8 cellular contexts compared by ENCODE assay signal in genomic region chr22:40197421-40197820, GRCh38. TPM values are rescaled to one million over a fixed set of nuclear protein-coding genes. Genes with fewer than 3 reads are reported as not detected.
A peak's percentile ranks its signal among the peaks of the same experiment; 100 is the strongest.
DNase-seq lines count a peak whose midpoint lies in the region; ATAC-seq and TF ChIP-seq lines count a peak whose summit lies in the region.
"Not testable (repeated sequence)": the region's sequence is repeated elsewhere in the genome, so short reads cannot be mapped to it uniquely, and the experiment has no call there.

No MANE protein-coding gene starts in this region.

- not testable (repeated sequence) for H4K91ac ChIP-seq in H9 (ENCODE audit: insufficient read length, low read depth, low read length); trophoblast cell (ENCODE audit: low read depth, low read length)

- H2BK12ac ChIP-seq in H9 (ENCODE audit: insufficient read length, low read depth, low read length); trophoblast cell (ENCODE audit: low read length): not testable (repeated sequence)

- not testable (repeated sequence) for TF ChIP-seq POLR2A in stomach (IDR thresholded peaks at IDR 0.05)

- not testable (repeated sequence) for H3K23me2 ChIP-seq in H9 (ENCODE audit: insufficient read length, low read depth, low read length, poor library complexity, severe bottlenecking)

- H3K27ac ChIP-seq in BLaER1 treated with 17β-estradiol and CSF1 and Interleukin-3, amounts not matched to agents 10 nM and 100 nM = peak overlapping the region in 1 of 11 experiments; percentile 24; a peak in 1 of 22 replicates
- H3K27ac ChIP-seq in H9 (ENCODE audit: insufficient read length, low read depth, low read length); trophoblast cell (ENCODE audit: low read depth, low read length): not testable (repeated sequence)
- H3K27ac ChIP-seq in stomach = peak overlapping the region in 4 of 5 donors; percentile 36 to 67 (median 56)

- H3K79me1 ChIP-seq in H9 (ENCODE audit: insufficient read depth, low read depth, low read length, poor library complexity, severe bottlenecking); trophoblast cell (ENCODE audit: low read length): not testable (repeated sequence)

- not testable (repeated sequence) for DNase-seq in H9; activated B cell treated with CpG ODN at 0.5 μM for 24 hours; activated naive CD4-positive, alpha-beta T cell treated with anti-CD3 and anti-CD28 coated beads, Interleukin-2, amount 50 U/mL, for 72 hours (ENCODE audit: low spot score in 2 of 2); chondrocyte (ENCODE audit: low spot score); left ventricle myocardium superior; trophoblast cell; stomach

- H3T11ph ChIP-seq in H9 (ENCODE audit: low read length) = not testable (repeated sequence)

- not testable (repeated sequence) for H2AFZ ChIP-seq in H9 (ENCODE audit: low read length); trophoblast cell (ENCODE audit: insufficient read depth, low read length, poor library complexity)

- not testable (repeated sequence) for H4K5ac ChIP-seq in H9 (ENCODE audit: insufficient read length, low read depth, low read length)

- not testable (repeated sequence) for H2AK5ac ChIP-seq in H9 (ENCODE audit: insufficient read length, low read length); trophoblast cell (ENCODE audit: low read length)

- not testable (repeated sequence) for ATAC-seq in activated B cell treated with CpG ODN at 0.5 μM for 24 hours (ENCODE audit: low read depth); activated naive CD4-positive, alpha-beta T cell treated with anti-CD3 and anti-CD28 coated beads, Interleukin-2, amount 50 U/mL, for 72 hours
- peak; percentile 6 for ATAC-seq in left ventricle myocardium superior

- not testable (repeated sequence) for H3K9me3 ChIP-seq in BLaER1 treated with 17β-estradiol and CSF1 and Interleukin-3, amounts not matched to agents 10 nM and 100 nM (replicated peaks in 1 of 11); H9 (ENCODE audit: control insufficient read depth, low read depth, low read length); trophoblast cell (ENCODE audit: insufficient read depth, low read depth, low read length); stomach

- H3K4me3 Mint-ChIP-seq in H9; activated B cell treated with CpG ODN at 0.5 μM for 24 hours; chondrocyte (ENCODE audit: unreplicated experiment): not testable (repeated sequence)

- intact Hi-C loops in activated B cell treated with CpG ODN at 0.5 μM for 24 hours (cut with micrococcal nuclease) = loop anchor here (2.0 kb wide), 1 partner anchor 13 kb away; no protein-coding TSS in a partner anchor
- intact Hi-C loops in left ventricle myocardium superior (cut with micrococcal nuclease); stomach (cut with DNase I; ENCODE audit: low total_unique reads): not testable (repeated sequence)

- peaks cover 0 to 21% (median 11%) of the 10 kb centered on the region in 11 experiments; a peak in 8 of 22 replicates for H3K36me3 ChIP-seq in BLaER1 treated with 17β-estradiol and CSF1 and Interleukin-3, amounts not matched to agents 10 nM and 100 nM
- not testable (repeated sequence) for H3K36me3 ChIP-seq in trophoblast cell (ENCODE audit: control insufficient read depth in 1 of 2, insufficient read depth in 2 of 2, low read length in 2 of 2); stomach

- peak overlapping the region in 6 of 11 experiments; percentile 2 to 64 (median 35); a peak in 6 of 22 replicates for H3K4me2 ChIP-seq in BLaER1 treated with 17β-estradiol and CSF1 and Interleukin-3, amounts not matched to agents 10 nM and 100 nM
- H3K4me2 ChIP-seq in H9 (ENCODE audit: insufficient read depth, insufficient read length, low read length); trophoblast cell (ENCODE audit: low read length): not testable (repeated sequence)

- not testable (repeated sequence) for H3K9me3 Mint-ChIP-seq in H9; activated B cell treated with CpG ODN at 0.5 μM for 24 hours; activated naive CD4-positive, alpha-beta T cell treated with anti-CD3 and anti-CD28 coated beads, Interleukin-2, amount 50 U/mL, for 72 hours; chondrocyte (ENCODE audit: low read depth)

- not testable (repeated sequence) for H3K18ac ChIP-seq in H9 (ENCODE audit: insufficient read length, low read depth, low read length); trophoblast cell (ENCODE audit: low read length)

- not testable (repeated sequence) for H3K4me3 ChIP-seq in BLaER1 treated with 17β-estradiol and CSF1 and Interleukin-3, amounts not matched to agents 10 nM and 100 nM; trophoblast cell (ENCODE audit: low read depth, low read length); stomach

- not testable (repeated sequence) for H2BK20ac ChIP-seq in H9 (ENCODE audit: low read depth, low read length, poor library complexity, severe bottlenecking)

- H3K14ac ChIP-seq in H9 (ENCODE audit: insufficient read depth, low read length); trophoblast cell (ENCODE audit: low read length): not testable (repeated sequence)

- H2BK15ac ChIP-seq in H9 (ENCODE audit: low read depth, low read length) = not testable (repeated sequence)

- H3K4me1 Mint-ChIP-seq in H9 = peaks cover 78% of the 10 kb centered on the region in 2 experiments
- H3K4me1 Mint-ChIP-seq in activated B cell treated with CpG ODN at 0.5 μM for 24 hours = peaks cover 82% of the 10 kb centered on the region
- H3K4me1 Mint-ChIP-seq in chondrocyte (ENCODE audit: low read depth) = peaks cover 55% of the 10 kb centered on the region

- H2BK5ac ChIP-seq in H9 (ENCODE audit: insufficient read length, low read length); trophoblast cell (ENCODE audit: low read depth, low read length, poor library complexity): not testable (repeated sequence)

- H3K27ac Mint-ChIP-seq in H9 (peak overlapping the region; percentile 66 to 95 (median 85); a peak in 4 of 7 replicates), activated B cell treated with CpG ODN at 0.5 μM for 24 hours (peak overlapping the region; percentile 43), chondrocyte (ENCODE audit: unreplicated experiment) (peak overlapping the region; percentile 41)
- peak overlapping the region; percentile 87 to 94 for H3K27ac Mint-ChIP-seq in activated naive CD4-positive, alpha-beta T cell treated with anti-CD3 and anti-CD28 coated beads, Interleukin-2, amount 50 U/mL, for 72 hours

- not testable (repeated sequence) for H4K12ac ChIP-seq in trophoblast cell (ENCODE audit: low read depth, low read length)

- H2BK120ac ChIP-seq in H9 (ENCODE audit: low read depth, low read length, poor library complexity, severe bottlenecking); trophoblast cell (ENCODE audit: insufficient read depth, low read length, poor library complexity): not testable (repeated sequence)

- H3K56ac ChIP-seq in H9 (ENCODE audit: insufficient read length, low read depth, low read length) = not testable (repeated sequence)

- WGBS in H9 (ENCODE audit: extremely low coverage, insufficient read length, low lambda C conversion rate) = no CpG with 5 or more reads among the region's 9 CpGs
- no CpG with 5 or more reads among the region's 9 CpGs for WGBS in trophoblast cell (ENCODE audit: extremely low coverage, insufficient coverage, insufficient read length)
- 36 to 48% (median 43%) methylated on average over 9 of the region's 9 CpGs for WGBS in stomach, 5 donors

- not testable (repeated sequence) for H3K4ac ChIP-seq in H9 (ENCODE audit: low read depth, low read length)
- H3K4ac ChIP-seq in trophoblast cell (ENCODE audit: low read depth, low read length) = peak overlapping the region; percentile 69

- H3K36me3 Mint-ChIP-seq in H9 (ENCODE audit: insufficient read depth in 1 of 3, low read depth in 3 of 3); activated naive CD4-positive, alpha-beta T cell treated with anti-CD3 and anti-CD28 coated beads, Interleukin-2, amount 50 U/mL, for 72 hours; chondrocyte (ENCODE audit: low read depth): not testable (repeated sequence)
- H3K36me3 Mint-ChIP-seq in activated B cell treated with CpG ODN at 0.5 μM for 24 hours (ENCODE audit: low read depth) = peaks cover 39% of the 10 kb centered on the region

- POLR2A ChIA-PET in activated B cell treated with CpG ODN at 0.5 μM for 24 hours (lab: Charles Lee) = interaction anchor here (0.7 to 1.6 kb wide), 4 partner anchors 12 to 414 kb away, joined by 3 to 4 read pairs (median 4); no protein-coding TSS in a partner anchor

- not testable (repeated sequence) for TF ChIP-seq CTCF in H9 (conservative IDR thresholded peaks at IDR 0.05); activated B cell treated with CpG ODN at 0.5 μM for 24 hours (IDR thresholded peaks at IDR 0.05); chondrocyte (IDR thresholded peaks at IDR 0.05); stomach (IDR thresholded peaks at IDR 0.05)

- H4K8ac ChIP-seq in H9 (replicated peaks; ENCODE audit: insufficient read length, low read depth, low read length); trophoblast cell (ENCODE audit: low read depth, low read length): not testable (repeated sequence)

- not testable (repeated sequence) for H3K9ac ChIP-seq in BLaER1 treated with 17β-estradiol and CSF1 and Interleukin-3, amounts not matched to agents 10 nM and 100 nM; H9 (ENCODE audit: extremely low read depth, insufficient read length, low read length); trophoblast cell (ENCODE audit: low read length)

- not testable (repeated sequence) for H3K27me3 ChIP-seq in BLaER1 treated with 17β-estradiol and CSF1 and Interleukin-3, amounts not matched to agents 10 nM and 100 nM; H9 (ENCODE audit: insufficient read depth, low read length); trophoblast cell (ENCODE audit: insufficient read depth, low read length); stomach

- not testable (repeated sequence) for H3K23ac ChIP-seq in H9 (ENCODE audit: insufficient read length, low read depth, low read length); trophoblast cell (ENCODE audit: low read length)

- H3K27me3 Mint-ChIP-seq in H9 (ENCODE audit: low read depth); activated B cell treated with CpG ODN at 0.5 μM for 24 hours; chondrocyte (ENCODE audit: low read depth): not testable (repeated sequence)

- H4K20me1 ChIP-seq in BLaER1 treated with 17β-estradiol and CSF1 and Interleukin-3, amounts not matched to agents 10 nM and 100 nM = peaks cover 40 to 100% (median 79%) of the 10 kb centered on the region in 11 experiments
- not testable (repeated sequence) for H4K20me1 ChIP-seq in H9 (ENCODE audit: control insufficient read depth, insufficient read depth, insufficient read length)

- H3K4me1 ChIP-seq in BLaER1 treated with 17β-estradiol and CSF1 and Interleukin-3, amounts not matched to agents 10 nM and 100 nM = peaks cover 62 to 82% (median 72%) of the 10 kb centered on the region in 10 experiments
- H3K4me1 ChIP-seq in H9 (ENCODE audit: insufficient read depth, low read length) (peaks cover 20% of the 10 kb centered on the region), trophoblast cell (ENCODE audit: control insufficient read depth in 1 of 2, insufficient read depth in 2 of 2, low read length in 2 of 2) (peaks cover 23 to 26% of the 10 kb centered on the region in 2 experiments), stomach (peaks cover 59 to 98% (median 65%) of the 10 kb centered on the region in 4 donors)

- not testable (repeated sequence) for TF ChIP-seq EP300 in stomach (IDR thresholded peaks at IDR 0.05)

- CTCF ChIA-PET in activated B cell treated with CpG ODN at 0.5 μM for 24 hours (lab: Charles Lee) = not testable (repeated sequence)

- peaks cover 48% of the 10 kb centered on the region; the same call in 1 of the 2 replicates for H3K79me2 ChIP-seq in H9 (ENCODE audit: insufficient read depth, low read length)
- H3K79me2 ChIP-seq in trophoblast cell (ENCODE audit: control insufficient read depth, insufficient read depth, low read length, poor library complexity) = not testable (repeated sequence)

RNA-seq across cellular contexts. Expression of gene TNRC6B, which starts 19.7 kb away (rescaled TPM):
- total RNA-seq in H9 (2021) (53.5 and 58.1 TPM in 2 replicates), activated B cell treated with CpG ODN at 0.5 μM for 24 hours (84.6 and 95.2 TPM in 2 replicates), chondrocyte (30.9 to 42.8 TPM (median 35.0 TPM) in 3 replicates), left ventricle myocardium superior (49.3 TPM), stomach (100 to 1,000 TPM in 1 of 5 donors, 10 to 100 TPM in 4; 13.6 to 316 (median 47.9) TPM)
- 10 to 100 TPM; 57.7 to 63.2 TPM for total RNA-seq in activated naive CD4-positive, alpha-beta T cell treated with anti-CD3 and anti-CD28 coated beads, Interleukin-2, amount 50 U/mL, for 72 hours
- polyA plus RNA-seq in trophoblast cell (2013) = 8.2 and 9.3 TPM in 2 replicates
- polyA plus RNA-seq in stomach = 1 to 10 TPM in 1 of 3 donors, under 1 TPM in 2; 0.88 to 5.8 (median 0.92) TPM
